In the genomic region with DNA sequence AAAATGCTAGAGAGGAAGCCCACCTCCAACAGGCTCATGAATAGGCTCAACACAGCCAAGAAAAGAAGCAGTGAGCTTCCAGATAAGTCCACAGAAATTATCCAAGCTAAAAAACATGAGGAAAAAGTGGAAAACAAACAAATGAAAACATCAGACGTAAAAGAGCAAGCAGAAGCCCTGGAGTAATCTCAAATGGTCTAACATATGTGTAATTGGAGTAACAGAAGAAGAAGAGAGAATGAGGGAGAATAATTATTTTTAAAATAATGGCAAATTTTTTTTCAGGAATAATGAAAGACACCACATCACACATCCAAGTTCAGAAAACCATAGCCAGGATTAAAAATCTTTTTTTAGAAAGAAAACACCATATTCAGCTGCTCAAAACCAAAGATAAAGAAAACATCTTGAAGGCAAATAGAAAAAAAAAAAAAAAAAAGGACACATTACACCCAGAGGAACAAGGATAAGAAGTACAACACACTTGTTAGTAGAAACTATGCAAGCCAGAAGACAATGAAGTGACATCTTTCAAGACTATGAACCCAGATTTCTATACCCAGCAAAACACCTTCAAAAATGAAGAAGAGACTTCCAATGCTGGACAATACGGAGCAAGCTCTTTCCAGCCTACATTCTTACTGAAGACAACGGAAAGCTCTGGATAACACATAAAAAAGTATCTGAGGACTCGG, we compare ENCODE assay signal across 20 cellular contexts. TPM values are rescaled to one million over a fixed set of nuclear protein-coding genes. Genes with fewer than 3 reads are reported as not detected.
A peak's percentile ranks its signal among the peaks of the same experiment; 100 is the strongest.
DNase-seq lines count a peak whose midpoint lies in the region; ATAC-seq, FAIRE-seq and TF ChIP-seq lines count a peak whose summit lies in the region.
"Had no signal": no experiment of that assay in that cellular context is flagged by ENCODE, and none has a peak within 500 bp of the region (broad histone marks: within the 10 kb centered on the region; RNA-seq: fewer than 3 reads in every experiment).

No MANE protein-coding gene starts in this region.

- H3K9ac ChIP-seq in HepG2 (ENCODE audit: insufficient read depth, low read depth, low read length): no peak overlapping the region
- H3K9ac ChIP-seq in K562 (ENCODE audit: insufficient read depth in 1 of 2, low read depth in 2 of 2, low read length in 2 of 2): no peak overlapping the region

- ATAC-seq in HepG2 (no peak), right lobe of liver (no peak), K562 (no peak), sciatic nerve (no peak)
- ATAC-seq: GM23338 had no signal

- DNase-seq in HepG2 (ENCODE audit: low spot score) (no peak), right lobe of liver (no peak), OCI-M1 (lab: John Stamatoyannopoulos, UW) (peak; percentile 26), K562 (ENCODE audit: extremely low read depth in 1 of 4, low spot score in 3 of 4) (no peak), sciatic nerve (ENCODE audit: low spot score) (no peak), globus pallidus (ENCODE audit: low spot score) (no peak), amygdala (lab: John Stamatoyannopoulos, UW) (no peak)
- DNase-seq: BE2C, DMS79, Karpas-422, NCI-H1048, NCI-H1417 treated with DMSO at 0.1 percent for 48 hours, NCI-H187, NCI-H2107, NCI-H446 treated with DMSO at 0.1 percent for 48 hours, NCI-H526 treated with DMSO at 0.1 percent for 48 hours, Right ventricle myocardium superior had no signal

- intact Hi-C loops in HepG2 (cut with micrococcal nuclease; ENCODE audit: unreplicated experiment): no loop called here
- intact Hi-C loops in right lobe of liver (cut with DNase I): no loop called here
- intact Hi-C loops in K562 (cut with micrococcal nuclease): no loop called here
- intact Hi-C loops in sciatic nerve (cut with DNase I): no loop called here

- H3K4me3 ChIP-seq in HepG2 (replicated peaks in 1 of 3; ENCODE audit: insufficient read depth in 1 of 3, low read depth in 2 of 3, low read length in 3 of 3) (no peak overlapping the region), right lobe of liver (no peak overlapping the region), K562 (no peak overlapping the region)
- H3K4me3 ChIP-seq: GM23338, HAP-1 had no signal

- H3K27me3 ChIP-seq in HepG2 (ENCODE audit: control insufficient read depth in 1 of 2, insufficient read depth in 2 of 2, low read length in 2 of 2): no peaks in the 10 kb centered on the region; a peak in 3 of 5 replicates
- H3K27me3 ChIP-seq in right lobe of liver: no peaks in the 10 kb centered on the region
- no peaks in the 10 kb centered on the region for H3K27me3 ChIP-seq in K562 (ENCODE audit: control insufficient read depth in 2 of 2, insufficient read depth in 2 of 2, low read length in 2 of 2)
- H3K27me3 ChIP-seq: BE2C had no signal

- no peak overlapping the region for H2AFZ ChIP-seq in HepG2 (ENCODE audit: low read length)
- no peak overlapping the region for H2AFZ ChIP-seq in K562 (ENCODE audit: low read depth, low read length)
- H2AFZ ChIP-seq: GM23338 had no signal

- TF ChIP-seq CTCF in HepG2 (CRISPR knock-in tag; IDR thresholded peaks at IDR 0.05) (no peak), right lobe of liver (IDR thresholded peaks at IDR 0.05) (no peak), K562 (IDR thresholded peaks at IDR 0.05 in 2 of 3, conservative IDR thresholded peaks at IDR 0.05 in 1 of 3; ENCODE audit: insufficient read depth in 2 of 3, low read depth in 1 of 3, low read length in 3 of 3) (no peak)

- 14% methylated on average over 4 of the region's 4 CpGs for WGBS in HepG2 (ENCODE audit: low lambda C conversion rate)
- 69% methylated on average over 4 of the region's 4 CpGs for WGBS in right lobe of liver (ENCODE audit: insufficient coverage, low coverage, low lambda C conversion rate, missing lambda C conversion rate)
- 8% methylated on average over 4 of the region's 4 CpGs for WGBS in K562 (ENCODE audit: insufficient coverage, low coverage, missing lambda C conversion rate)

- H4K20me1 ChIP-seq in HepG2 (ENCODE audit: insufficient read depth, low read length): no peaks in the 10 kb centered on the region
- no peaks in the 10 kb centered on the region for H4K20me1 ChIP-seq in K562 (replicated peaks; ENCODE audit: control insufficient read depth, insufficient read depth, low read length)

- H3K9me3 ChIP-seq in HepG2 (ENCODE audit: low read length) (peaks cover 33% of the 10 kb centered on the region), right lobe of liver (no peaks in the 10 kb centered on the region), K562 (replicated peaks; ENCODE audit: control insufficient read depth, insufficient read depth, low read depth, low read length) (peaks cover 19% of the 10 kb centered on the region)
- H3K9me3 ChIP-seq: BE2C had no signal

- FAIRE-seq in HepG2 (lab: Jason Lieb, UNC) (no peak), K562 (lab: Jason Lieb, UNC) (no peak)
- FAIRE-seq: D721Med had no signal

- no peaks in the 10 kb centered on the region for H3K79me2 ChIP-seq in HepG2 (ENCODE audit: insufficient read depth, low read length)
- no peaks in the 10 kb centered on the region for H3K79me2 ChIP-seq in K562 (ENCODE audit: control insufficient read depth, insufficient read depth, low read length)

- POLR2A ChIA-PET in HepG2 (lab: Yijun Ruan, JAX): interaction anchor here (0.6 kb wide), 1 partner anchor 27 kb away, joined by 4 read pairs; a partner anchor contains a TSS
- POLR2A ChIA-PET in K562 (lab: Yijun Ruan, JAX): interaction anchor here (0.5 kb wide), 1 partner anchor 32 kb away, joined by 3 read pairs; no protein-coding TSS in a partner anchor

- H3K4me2 ChIP-seq in HepG2 (ENCODE audit: low read depth, low read length) (no peak overlapping the region), K562 (ENCODE audit: insufficient read depth, low read length) (no peak overlapping the region)
- H3K4me2 ChIP-seq: GM23338 had no signal

- H3K36me3 ChIP-seq in HepG2 (replicated peaks in 1 of 2; ENCODE audit: control insufficient read depth in 1 of 2, insufficient read depth in 2 of 2, low read length in 2 of 2) (no peaks in the 10 kb centered on the region), right lobe of liver (no peaks in the 10 kb centered on the region), K562 (ENCODE audit: control insufficient read depth, insufficient read depth, low read length) (no peaks in the 10 kb centered on the region)
- H3K36me3 ChIP-seq: BE2C, HAP-1 had no signal

- no peaks in the 10 kb centered on the region for H3K9me1 ChIP-seq in K562 (ENCODE audit: control insufficient read depth, insufficient read depth, low read length)

- TF ChIP-seq RAD21 in HepG2 (CRISPR knock-in tag; IDR thresholded peaks at IDR 0.05): no peak
- TF ChIP-seq RAD21 in K562 (CRISPR knock-in tag; conservative IDR thresholded peaks at IDR 0.05 in 1 of 2, IDR thresholded peaks at IDR 0.05 in 1 of 2): no peak

- H3K4me1 ChIP-seq in HepG2 (ENCODE audit: insufficient read depth, low read length) (no peaks in the 10 kb centered on the region), right lobe of liver (no peaks in the 10 kb centered on the region), K562 (replicated peaks in 1 of 2; ENCODE audit: control insufficient read depth in 2 of 2, insufficient read depth in 2 of 2, low read length in 2 of 2) (peaks cover 0 to 8% of the 10 kb centered on the region in 2 experiments; a peak in 1 of 5 replicates)
- H3K4me1 ChIP-seq: BE2C, HAP-1 had no signal

- in situ Hi-C loops in HepG2 (cut with HindIII; ENCODE audit: extremely low pct_ligation_motif_present, low pct_unique_long_range_greater_than_20kb): no loop called here
- in situ Hi-C loops in K562 (cut with MboI): no loop called here

- TF ChIP-seq POLR2A in HepG2 (IDR thresholded peaks at IDR 0.05; ENCODE audit: insufficient read depth in 1 of 2, low read depth in 2 of 2, low read length in 2 of 2): no peak
- no peak for TF ChIP-seq POLR2A in right lobe of liver (IDR thresholded peaks at IDR 0.05)
- no peak for TF ChIP-seq POLR2A in K562 (conservative IDR thresholded peaks at IDR 0.05)

- CTCF ChIA-PET in HepG2 (lab: Yijun Ruan, JAX; ENCODE audit: low intra/inter-chr PET ratio, low total read pairs) (no interaction called here), K562 (lab: Yijun Ruan, JAX; ENCODE audit: low intra/inter-chr PET ratio) (interaction anchor here (1.1 kb wide), 1 partner anchor 10 kb away, joined by 3 read pairs; no protein-coding TSS in a partner anchor)

- TF ChIP-seq EP300 in HepG2 (IDR thresholded peaks at IDR 0.05; ENCODE audit: low read depth in 2 of 2, low read length in 2 of 2) (no peak), HepG2 (CRISPR knock-in tag; IDR thresholded peaks at IDR 0.05; ENCODE audit: borderline replicate concordance) (no peak), K562 (IDR thresholded peaks at IDR 0.05; ENCODE audit: low read length) (no peak)

- no TSS peak for BruUV-seq in HepG2 (replicated peaks; lab: Mats Ljungman, UMichigan)
- no TSS peak for BruUV-seq in K562 (replicated peaks; lab: Mats Ljungman, UMichigan)

- H3K27ac ChIP-seq in HepG2 (ENCODE audit: extremely low read length, insufficient read depth, low read length) (no peak overlapping the region), right lobe of liver (no peak overlapping the region), K562 (ENCODE audit: extremely low read depth, low read depth, low read length) (no peak overlapping the region)

RNA-seq across cellular contexts. Expression of a gene that starts 10.6 kb away (rescaled TPM):
- total RNA-seq in HepG2 (2016; rRNA removed; fragmentation: Illumina TruSeq; extraction: Trizol) (92.4 and 111 TPM in 2 replicates), right lobe of liver (10 to 100 TPM; 33.4 to 41.2 (median 36.6) TPM), K562 (2014; rRNA removed) (95.2 and 118 TPM in 2 replicates), K562 (2014; rRNA removed; fragmentation: Illumina TruSeq; extraction: Trizol) (101 TPM in 2 replicates), K562 (2015; rRNA removed; fragmentation: Illumina TruSeq; extraction: Trizol) (111 and 113 TPM in 2 replicates), K562 (2021) (120 TPM in 2 replicates), sciatic nerve (65.5 TPM)
- 75.4 and 89.7 TPM in 2 replicates for total RNA-seq in HepG2 (2016; cell fraction: cytosol; rRNA removed; fragmentation: Illumina TruSeq; extraction: Trizol; ENCODE audit: low read depth)
- 95.7 and 103 TPM in 2 replicates for total RNA-seq in HepG2 (2016; cell fraction: insoluble cytoplasmic fraction; rRNA removed; fragmentation: Illumina TruSeq; extraction: Trizol)
- 169 and 187 TPM in 2 replicates for total RNA-seq in HepG2 (2016; cell fraction: membrane; rRNA removed; fragmentation: Illumina TruSeq; extraction: Trizol)
- 37.2 and 43.4 TPM in 2 replicates for total RNA-seq in HepG2 (2016; cell fraction: nucleus; rRNA removed; fragmentation: Illumina TruSeq; extraction: Trizol)
- polyA plus RNA-seq in HepG2 (2011; rRNA removed) (46.6 and 51.4 TPM in 2 replicates), K562 (2011; rRNA removed) (110 and 128 TPM in 2 replicates), K562 (2014; fragmentation: Illumina TruSeq; extraction: Trizol) (142 and 144 TPM in 2 replicates), K562 (2014; fragmentation: Nextera tagmentation; extraction: Ambion mirVana) (10 to 100 TPM; 13.9 to 21.6 TPM), K562 (2014; rRNA removed) (143 and 146 TPM in 2 replicates)
- 69.8 and 78.7 TPM in 2 replicates for polyA plus RNA-seq in HepG2 (2011; cell fraction: cytosol; rRNA removed)
- 23.1 and 24.9 TPM in 2 replicates for polyA plus RNA-seq in HepG2 (2011; cell fraction: nucleus; rRNA removed)
- polyA plus RNA-seq in HepG2 (2012): 80.3 and 83.9 TPM in 2 replicates
- 129 and 158 TPM in 2 replicates for polyA plus RNA-seq in HepG2 (2016; cell fraction: cytosol; fragmentation: Illumina TruSeq; extraction: Trizol; ENCODE audit: low read depth)
- 154 and 159 TPM in 2 replicates for polyA plus RNA-seq in HepG2 (2016; cell fraction: insoluble cytoplasmic fraction; fragmentation: Illumina TruSeq; extraction: Trizol; ENCODE audit: low read depth)
- 228 and 251 TPM in 2 replicates for polyA plus RNA-seq in HepG2 (2016; cell fraction: membrane; fragmentation: Illumina TruSeq; extraction: Trizol; ENCODE audit: low read depth)
- polyA plus RNA-seq in HepG2 (2016; cell fraction: nucleus; fragmentation: Illumina TruSeq; extraction: Trizol; ENCODE audit: insufficient read depth, low read depth): 69.6 and 74.5 TPM in 2 replicates
- polyA minus RNA-seq in HepG2 (2011; rRNA and poly(A)+ RNA removed; ENCODE audit: low replicate concordance): 52.3 and 76.3 TPM in 2 replicates
- 36.4 and 40.4 TPM in 2 replicates for polyA minus RNA-seq in HepG2 (2011; cell fraction: cytosol; rRNA and poly(A)+ RNA removed)
- polyA minus RNA-seq in HepG2 (2011; cell fraction: nucleus; rRNA and poly(A)+ RNA removed): 19.8 and 23.2 TPM in 2 replicates
- 32.4 and 33.2 TPM in 2 replicates for total RNA-seq in K562 (2011; cell fraction: chromatin; rRNA removed; ENCODE audit: low replicate concordance)
- 27.5 and 32.6 TPM in 2 replicates for total RNA-seq in K562 (2011; cell fraction: nucleolus; rRNA removed)
- total RNA-seq in K562 (2011; cell fraction: nucleoplasm; rRNA removed): 42.5 and 55.7 TPM in 2 replicates
- polyA plus RNA-seq in K562 (2011; cell fraction: cytosol; rRNA removed): 132 and 183 TPM in 2 replicates
- polyA plus RNA-seq in K562 (2011; cell fraction: nucleus; rRNA removed): 41.4 and 52.1 TPM in 2 replicates
- polyA plus RNA-seq in K562 (2012): 95.3 and 142 TPM in 2 replicates
- polyA minus RNA-seq in K562 (2011; rRNA and poly(A)+ RNA removed): 105 and 120 TPM in 2 replicates
- polyA minus RNA-seq in K562 (2011; cell fraction: cytosol; rRNA and poly(A)+ RNA removed): 70.3 and 71.5 TPM in 2 replicates
- polyA minus RNA-seq in K562 (2011; cell fraction: nucleus; rRNA and poly(A)+ RNA removed): 18.8 and 32.3 TPM in 2 replicates

RNA-seq across cellular contexts. Expression of a gene that starts 26.9 kb away (rescaled TPM):
- total RNA-seq in HepG2 (2016; rRNA removed; fragmentation: Illumina TruSeq; extraction: Trizol): 55.4 and 62.0 TPM in 2 replicates
- 6.2 and 7.8 TPM in 2 replicates for total RNA-seq in HepG2 (2016; cell fraction: cytosol; rRNA removed; fragmentation: Illumina TruSeq; extraction: Trizol; ENCODE audit: low read depth)
- 55.6 and 59.2 TPM in 2 replicates for total RNA-seq in HepG2 (2016; cell fraction: insoluble cytoplasmic fraction; rRNA removed; fragmentation: Illumina TruSeq; extraction: Trizol)
- 24.1 and 25.4 TPM in 2 replicates for total RNA-seq in HepG2 (2016; cell fraction: membrane; rRNA removed; fragmentation: Illumina TruSeq; extraction: Trizol)
- total RNA-seq in HepG2 (2016; cell fraction: nucleus; rRNA removed; fragmentation: Illumina TruSeq; extraction: Trizol): 58.4 and 64.5 TPM in 2 replicates
- polyA plus RNA-seq in HepG2 (2011; rRNA removed): 92.0 and 106 TPM in 2 replicates
- polyA plus RNA-seq in HepG2 (2011; cell fraction: cytosol; rRNA removed): 65.4 and 70.1 TPM in 2 replicates
- polyA plus RNA-seq in HepG2 (2011; cell fraction: nucleus; rRNA removed): 159 and 211 TPM in 2 replicates
- 63.5 and 84.4 TPM in 2 replicates for polyA plus RNA-seq in HepG2 (2012)
- polyA plus RNA-seq in HepG2 (2016; cell fraction: cytosol; fragmentation: Illumina TruSeq; extraction: Trizol; ENCODE audit: low read depth): 6.2 and 8.1 TPM in 2 replicates
- polyA plus RNA-seq in HepG2 (2016; cell fraction: insoluble cytoplasmic fraction; fragmentation: Illumina TruSeq; extraction: Trizol; ENCODE audit: low read depth): 70.2 and 76.6 TPM in 2 replicates
- 18.6 and 20.2 TPM in 2 replicates for polyA plus RNA-seq in HepG2 (2016; cell fraction: membrane; fragmentation: Illumina TruSeq; extraction: Trizol; ENCODE audit: low read depth)
- polyA plus RNA-seq in HepG2 (2016; cell fraction: nucleus; fragmentation: Illumina TruSeq; extraction: Trizol; ENCODE audit: insufficient read depth, low read depth): 135 and 144 TPM in 2 replicates
- polyA minus RNA-seq in HepG2 (2011; rRNA and poly(A)+ RNA removed; ENCODE audit: low replicate concordance): 53.7 and 134 TPM in 2 replicates
- polyA minus RNA-seq in HepG2 (2011; cell fraction: cytosol; rRNA and poly(A)+ RNA removed): 25.8 and 27.2 TPM in 2 replicates
- polyA minus RNA-seq in HepG2 (2011; cell fraction: nucleus; rRNA and poly(A)+ RNA removed): 110 and 138 TPM in 2 replicates
- 10 to 100 TPM; 41.5 to 54.6 (median 49.9) TPM for total RNA-seq in right lobe of liver
- 217 and 395 TPM in 2 replicates for total RNA-seq in K562 (2011; cell fraction: chromatin; rRNA removed; ENCODE audit: low replicate concordance)
- total RNA-seq in K562 (2011; cell fraction: nucleolus; rRNA removed): 127 and 140 TPM in 2 replicates
- 222 and 291 TPM in 2 replicates for total RNA-seq in K562 (2011; cell fraction: nucleoplasm; rRNA removed)
- total RNA-seq in K562 (2014; rRNA removed): 122 and 148 TPM in 2 replicates
- total RNA-seq in K562 (2014; rRNA removed; fragmentation: Illumina TruSeq; extraction: Trizol): 109 and 112 TPM in 2 replicates
- total RNA-seq in K562 (2015; rRNA removed; fragmentation: Illumina TruSeq; extraction: Trizol): 99.0 and 112 TPM in 2 replicates
- 131 and 140 TPM in 2 replicates for total RNA-seq in K562 (2021)
- 210 and 225 TPM in 2 replicates for polyA plus RNA-seq in K562 (2011; rRNA removed)
- 249 and 260 TPM in 2 replicates for polyA plus RNA-seq in K562 (2011; cell fraction: cytosol; rRNA removed)
- 234 and 303 TPM in 2 replicates for polyA plus RNA-seq in K562 (2011; cell fraction: nucleus; rRNA removed)
- polyA plus RNA-seq in K562 (2012): 119 and 202 TPM in 2 replicates
- polyA plus RNA-seq in K562 (2014; fragmentation: Illumina TruSeq; extraction: Trizol): 198 and 202 TPM in 2 replicates
- polyA plus RNA-seq in K562 (2014; fragmentation: Nextera tagmentation; extraction: Ambion mirVana): 10 to 100 TPM; 47.5 to 74.3 TPM
- 200 and 297 TPM in 2 replicates for polyA plus RNA-seq in K562 (2014; rRNA removed)
- 146 and 179 TPM in 2 replicates for polyA minus RNA-seq in K562 (2011; rRNA and poly(A)+ RNA removed)
- polyA minus RNA-seq in K562 (2011; cell fraction: cytosol; rRNA and poly(A)+ RNA removed): 83.5 and 87.6 TPM in 2 replicates
- 115 and 148 TPM in 2 replicates for polyA minus RNA-seq in K562 (2011; cell fraction: nucleus; rRNA and poly(A)+ RNA removed)
- 78.0 TPM for total RNA-seq in sciatic nerve

RNA-seq across cellular contexts. Expression of a gene that starts 45.0 kb away (rescaled TPM):
- total RNA-seq in HepG2 (2016; rRNA removed; fragmentation: Illumina TruSeq; extraction: Trizol) (89.4 and 161 TPM in 2 replicates), right lobe of liver (100 to 1,000 TPM in 3 of 6 experiments, 10 to 100 TPM in 3; 54.3 to 195 (median 140) TPM), K562 (2014; rRNA removed) (85.4 and 97.6 TPM in 2 replicates), K562 (2014; rRNA removed; fragmentation: Illumina TruSeq; extraction: Trizol) (65.7 and 66.2 TPM in 2 replicates), K562 (2015; rRNA removed; fragmentation: Illumina TruSeq; extraction: Trizol) (92.9 and 98.7 TPM in 2 replicates), K562 (2021) (99.3 and 99.5 TPM in 2 replicates), sciatic nerve (192 TPM)
- 42.7 and 52.7 TPM in 2 replicates for total RNA-seq in HepG2 (2016; cell fraction: cytosol; rRNA removed; fragmentation: Illumina TruSeq; extraction: Trizol; ENCODE audit: low read depth)
- total RNA-seq in HepG2 (2016; cell fraction: insoluble cytoplasmic fraction; rRNA removed; fragmentation: Illumina TruSeq; extraction: Trizol): 93.0 and 159 TPM in 2 replicates
- total RNA-seq in HepG2 (2016; cell fraction: membrane; rRNA removed; fragmentation: Illumina TruSeq; extraction: Trizol): 72.6 and 73.1 TPM in 2 replicates
- 137 and 161 TPM in 2 replicates for total RNA-seq in HepG2 (2016; cell fraction: nucleus; rRNA removed; fragmentation: Illumina TruSeq; extraction: Trizol)
- polyA plus RNA-seq in HepG2 (2011; rRNA removed) (700 and 734 TPM in 2 replicates), K562 (2011; rRNA removed) (92.4 and 138 TPM in 2 replicates), K562 (2014; fragmentation: Illumina TruSeq; extraction: Trizol) (77.0 and 77.8 TPM in 2 replicates), K562 (2014; fragmentation: Nextera tagmentation; extraction: Ambion mirVana) (1 to 10 TPM; 5.0 to 9.2 TPM), K562 (2014; rRNA removed) (82.4 and 86.9 TPM in 2 replicates)
- polyA plus RNA-seq in HepG2 (2011; cell fraction: cytosol; rRNA removed): 548 and 662 TPM in 2 replicates
- 529 and 555 TPM in 2 replicates for polyA plus RNA-seq in HepG2 (2011; cell fraction: nucleus; rRNA removed)
- 435 and 453 TPM in 2 replicates for polyA plus RNA-seq in HepG2 (2012)
- polyA plus RNA-seq in HepG2 (2016; cell fraction: cytosol; fragmentation: Illumina TruSeq; extraction: Trizol; ENCODE audit: low read depth): 22.2 and 24.3 TPM in 2 replicates
- 90.0 and 95.3 TPM in 2 replicates for polyA plus RNA-seq in HepG2 (2016; cell fraction: insoluble cytoplasmic fraction; fragmentation: Illumina TruSeq; extraction: Trizol; ENCODE audit: low read depth)
- polyA plus RNA-seq in HepG2 (2016; cell fraction: membrane; fragmentation: Illumina TruSeq; extraction: Trizol; ENCODE audit: low read depth): 47.9 and 49.9 TPM in 2 replicates
- polyA plus RNA-seq in HepG2 (2016; cell fraction: nucleus; fragmentation: Illumina TruSeq; extraction: Trizol; ENCODE audit: insufficient read depth, low read depth): 267 and 281 TPM in 2 replicates
- polyA minus RNA-seq in HepG2 (2011; rRNA and poly(A)+ RNA removed; ENCODE audit: low replicate concordance): 110 and 581 TPM in 2 replicates
- polyA minus RNA-seq in HepG2 (2011; cell fraction: cytosol; rRNA and poly(A)+ RNA removed): 491 and 595 TPM in 2 replicates
- 203 and 242 TPM in 2 replicates for polyA minus RNA-seq in HepG2 (2011; cell fraction: nucleus; rRNA and poly(A)+ RNA removed)
- 109 and 139 TPM in 2 replicates for total RNA-seq in K562 (2011; cell fraction: chromatin; rRNA removed; ENCODE audit: low replicate concordance)
- 131 and 151 TPM in 2 replicates for total RNA-seq in K562 (2011; cell fraction: nucleolus; rRNA removed)
- total RNA-seq in K562 (2011; cell fraction: nucleoplasm; rRNA removed): 146 and 174 TPM in 2 replicates
- 79.9 and 115 TPM in 2 replicates for polyA plus RNA-seq in K562 (2011; cell fraction: cytosol; rRNA removed)
- 69.1 and 123 TPM in 2 replicates for polyA plus RNA-seq in K562 (2011; cell fraction: nucleus; rRNA removed)
- polyA plus RNA-seq in K562 (2012): 77.4 and 167 TPM in 2 replicates
- 54.1 and 70.2 TPM in 2 replicates for polyA minus RNA-seq in K562 (2011; rRNA and poly(A)+ RNA removed)
- 69.1 and 114 TPM in 2 replicates for polyA minus RNA-seq in K562 (2011; cell fraction: cytosol; rRNA and poly(A)+ RNA removed)
- polyA minus RNA-seq in K562 (2011; cell fraction: nucleus; rRNA and poly(A)+ RNA removed): 17.4 and 40.2 TPM in 2 replicates
